Comparison of ENCODE assay signal across 18 cellular contexts in the genomic region with DNA sequence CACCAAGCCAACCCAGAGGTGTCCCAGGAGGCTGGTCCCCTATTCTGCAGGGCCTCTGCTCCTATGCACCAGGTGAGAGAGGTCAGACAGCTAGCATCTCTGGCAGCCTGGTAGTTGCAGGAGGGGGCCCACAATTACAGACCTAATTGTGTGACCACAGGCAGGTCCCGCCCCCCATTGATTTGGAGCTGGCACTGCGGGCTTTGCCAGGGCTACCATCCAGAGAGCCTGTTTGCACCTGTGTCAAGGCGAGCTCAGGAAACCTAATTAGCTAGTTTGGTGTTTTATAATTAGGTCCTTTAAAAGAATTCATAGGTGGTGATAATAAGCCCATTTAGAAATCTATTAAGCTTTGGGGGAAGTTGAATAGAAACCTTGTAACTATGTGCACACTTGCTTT.
"Had no signal": no experiment of that assay in that cellular context is flagged by ENCODE, and none has a peak within 500 bp of the region (broad histone marks: within the 10 kb centered on the region; RNA-seq: fewer than 3 reads in every experiment).

No MANE protein-coding gene starts in this region.

- ATAC-seq: activated T-helper 17 cell treated with anti-CD3 and anti-CD28 coated beads, Interleukin-2, amount 50 U/mL, for 72 hours; left lung; sciatic nerve; stimulated activated memory B cell treated with anti-CD40 and anti-IgM and Interleukin-4, amounts not matched to agents 10 μg/mL and 1 μg/mL and 100 μg/mL, for 72 hours; WTC11 had no signal

- DNase-seq: activated CD8-positive, alpha-beta memory T cell treated with anti-CD3 and anti-CD28 coated beads for 24 hours; activated CD8-positive, alpha-beta memory T cell treated with anti-CD3 and anti-CD28 coated beads, Interleukin-2, amount 50 U/mL, for 4 hours; activated naive CD8-positive, alpha-beta T cell treated with anti-CD3 and anti-CD28 coated beads for 36 hours; activated T-cell treated with anti-CD3 and anti-CD28 coated beads, Interleukin-2, amount 50 U/mL, for 24 hours; central memory CD4-positive, alpha-beta T cell; glutamatergic neuron; immature natural killer cell; left lung; naive B cell; nucleus accumbens; small intestine; stimulated activated CD4-positive, alpha-beta T cell treated with anti-CD3 and anti-CD28 coated beads, Interleukin-2, amount 100 ng/mL, for 24 hours; transverse colon; uterus had no signal
